ENCODE assay signal across 30 cellular contexts in the genomic region with DNA sequence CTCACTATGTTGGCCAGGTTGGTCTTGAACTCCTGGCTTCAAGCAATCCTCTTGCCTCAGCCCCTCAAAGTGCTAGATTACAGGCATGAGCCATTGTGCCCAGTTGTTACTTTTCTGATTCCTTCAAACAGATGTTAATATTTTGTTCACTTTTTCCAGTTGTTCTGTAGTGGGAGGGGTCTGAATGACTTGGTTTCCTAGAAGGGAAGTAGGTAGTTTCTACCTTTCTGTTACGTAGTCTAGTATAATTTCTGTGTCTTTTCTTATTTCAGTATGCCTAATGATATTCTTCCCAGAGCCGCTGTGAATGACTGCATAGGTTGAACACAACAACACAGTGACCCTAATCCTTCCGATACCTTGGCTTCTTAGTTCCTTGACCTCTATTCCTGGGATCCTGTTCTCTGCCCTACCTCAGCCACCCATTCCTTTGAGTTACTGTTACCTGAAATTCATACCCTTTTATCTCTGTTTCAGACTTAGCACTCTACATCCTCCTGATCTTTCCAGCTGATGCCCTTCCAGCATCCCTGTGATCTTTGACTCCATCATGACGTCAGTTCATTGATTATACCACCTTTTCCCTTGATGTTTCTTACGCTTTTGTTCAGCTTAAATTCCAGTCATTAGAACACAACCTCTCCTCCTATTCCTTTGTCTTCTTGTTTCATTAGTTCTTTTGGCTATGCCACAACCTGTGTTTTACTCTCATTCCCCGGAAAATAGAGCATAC. TPM values are rescaled to one million over a fixed set of nuclear protein-coding genes. Genes with fewer than 3 reads are reported as not detected.
DNase-seq lines count a peak whose midpoint lies in the region; ATAC-seq, FAIRE-seq and TF ChIP-seq lines count a peak whose summit lies in the region.
"Had no signal": no experiment of that assay in that cellular context is flagged by ENCODE, and none has a peak within 500 bp of the region (broad histone marks: within the 10 kb centered on the region; RNA-seq: fewer than 3 reads in every experiment).

No MANE protein-coding gene starts in this region.

- no peak overlapping the region for H3K4me3 ChIP-seq in PC-3 (ENCODE audit: low read length)
- H3K4me3 ChIP-seq in HepG2 (replicated peaks in 1 of 3; ENCODE audit: insufficient read depth in 1 of 3, low read depth in 2 of 3, low read length in 3 of 3): no peak overlapping the region
- H3K4me3 ChIP-seq: A549, right atrium auricular region, testis, vagina had no signal

- H3K27ac ChIP-seq in PC-3 (ENCODE audit: low read length): no peak overlapping the region
- H3K27ac ChIP-seq in HepG2 (ENCODE audit: extremely low read length, insufficient read depth, low read length): peak overlapping the region; percentile 37
- H3K27ac ChIP-seq: A549, parathyroid adenoma, right atrium auricular region, testis, vagina, WERI-Rb-1 had no signal

- H3K4me2 ChIP-seq in PC-3 (ENCODE audit: low read length) (no peak overlapping the region), HepG2 (ENCODE audit: low read depth, low read length) (no peak overlapping the region)
- H3K4me2 ChIP-seq: A549 had no signal

- BruUV-seq in PC-3 (replicated peaks; lab: Mats Ljungman, UMichigan) (TSS peak; percentile 1), HepG2 (replicated peaks; lab: Mats Ljungman, UMichigan) (no TSS peak)

- no peak for TF ChIP-seq EP300 in HepG2 (IDR thresholded peaks at IDR 0.05; ENCODE audit: low read depth in 2 of 2, low read length in 2 of 2)
- TF ChIP-seq EP300 in HepG2 (CRISPR knock-in tag; IDR thresholded peaks at IDR 0.05; ENCODE audit: borderline replicate concordance): no peak

- H3K4me1 Mint-ChIP-seq in activated T-cell treated with anti-CD3 and anti-CD28 coated beads, Interleukin-2, amount 50 U/mL, for 72 hours (ENCODE audit: low read depth): peaks cover 36% of the 10 kb centered on the region
- H3K4me1 Mint-ChIP-seq in stimulated activated naive B cell treated with anti-CD40 and anti-IgM and Interleukin-4, amounts not matched to agents 10 μg/mL and 1 μg/mL and 100 μg/mL, for 72 hours: peaks cover 42 to 62% of the 10 kb centered on the region in 2 donors

- in situ Hi-C loops in HepG2 (cut with HindIII; ENCODE audit: extremely low pct_ligation_motif_present, low pct_unique_long_range_greater_than_20kb): no loop called here

- H3K27me3 ChIP-seq in PC-3 (ENCODE audit: low read length) (no peaks in the 10 kb centered on the region), HepG2 (ENCODE audit: control insufficient read depth in 1 of 2, insufficient read depth in 2 of 2, low read length in 2 of 2) (no peaks in the 10 kb centered on the region)
- H3K27me3 ChIP-seq: right atrium auricular region, testis, vagina had no signal

- FAIRE-seq in HepG2 (lab: Jason Lieb, UNC): no peak
- FAIRE-seq: A549, H54, keratinocyte had no signal

- TF ChIP-seq POLR2A in HepG2 (IDR thresholded peaks at IDR 0.05; ENCODE audit: insufficient read depth in 1 of 2, low read depth in 2 of 2, low read length in 2 of 2): no peak

- POLR2A ChIA-PET in PC-3 (lab: Charles Lee; ENCODE audit: unreplicated experiment): no interaction called here
- POLR2A ChIA-PET in HepG2 (lab: Yijun Ruan, JAX): no interaction called here

- no peaks in the 10 kb centered on the region for H3K27me3 Mint-ChIP-seq in activated T-cell treated with anti-CD3 and anti-CD28 coated beads, Interleukin-2, amount 50 U/mL, for 72 hours (ENCODE audit: low read depth)
- H3K27me3 Mint-ChIP-seq in stimulated activated naive B cell treated with anti-CD40 and anti-IgM and Interleukin-4, amounts not matched to agents 10 μg/mL and 1 μg/mL and 100 μg/mL, for 72 hours: no peaks in the 10 kb centered on the region
- H3K27me3 Mint-ChIP-seq: brain had no signal

- DNase-seq in activated T-cell treated with anti-CD3 and anti-CD28 coated beads, Interleukin-2, amount 50 U/mL, for 72 hours: no peak
- DNase-seq in activated T-cell treated with anti-CD3 and anti-CD28 coated beads, Interleukin-2, amount 50 U/mL, for 48 hours: no peak
- DNase-seq in PC-3 (no peak), HepG2 (ENCODE audit: low spot score) (no peak), NCI-H1092 (lab: John Stamatoyannopoulos, UW) (no peak), NCI-H2107 (lab: John Stamatoyannopoulos, UW) (no peak), T-helper 1 cell (no peak)
- no peak for DNase-seq in stimulated activated naive B cell treated with anti-CD40 and anti-IgM and Interleukin-4, amounts not matched to agents 10 μg/mL and 1 μg/mL and 100 μg/mL, for 72 hours
- DNase-seq: activated CD4-positive, alpha-beta T cell treated with anti-CD3 and anti-CD28 coated beads, Interleukin-2, amount 50 U/mL, for 48 hours; activated CD8-positive, alpha-beta memory T cell treated with anti-CD3 and anti-CD28 coated beads, Interleukin-2, amount 50 U/mL, for 48 hours; activated effector memory CD4-positive, alpha-beta T cell treated with anti-CD3 and anti-CD28 coated beads, Interleukin-2, amount 50 U/mL, for 16 hours; IMR-90; NCI-H1694 treated with DMSO at 0.1 percent for 48 hours; NCI-H2171; NK-92 treated with Interleukin-12 subunit alpha and Interleukin-12 subunit beta, amount 100 ng/mL, for 24 hours; SIG-M5; stimulated activated CD4-positive, alpha-beta T cell treated with anti-CD3 and anti-CD28 coated beads, Interleukin-4, amount 100 ng/mL, for 24 hours; SW 1271; T1000; testis; WERI-Rb-1 had no signal

- H3K36me3 ChIP-seq in PC-3 (ENCODE audit: low read depth, low read length): peaks cover 6% of the 10 kb centered on the region; the same call in 1 of the 2 replicates
- peaks cover 0 to 12% of the 10 kb centered on the region in 2 experiments; a peak in 2 of 5 replicates for H3K36me3 ChIP-seq in HepG2 (replicated peaks in 1 of 2; ENCODE audit: control insufficient read depth in 1 of 2, insufficient read depth in 2 of 2, low read length in 2 of 2)
- H3K36me3 ChIP-seq: right atrium auricular region, vagina, WERI-Rb-1 had no signal

- H3K9me3 ChIP-seq in PC-3 (ENCODE audit: low read length) (no peaks in the 10 kb centered on the region), HepG2 (ENCODE audit: low read length) (no peaks in the 10 kb centered on the region)
- H3K9me3 ChIP-seq: A549, right atrium auricular region, testis, vagina had no signal

- H3K9me2 ChIP-seq in PC-3 (replicated peaks; ENCODE audit: low read length): no peaks in the 10 kb centered on the region

- H3K9ac ChIP-seq in PC-3 (ENCODE audit: low read length) (no peak overlapping the region), HepG2 (ENCODE audit: insufficient read depth, low read depth, low read length) (no peak overlapping the region)
- H3K9ac ChIP-seq: parathyroid adenoma had no signal

- no peaks in the 10 kb centered on the region for H3F3A ChIP-seq in PC-3 (ENCODE audit: low read length, unreplicated experiment)

- peak in 1 of 2 donors; percentile 65 for ATAC-seq in activated T-cell treated with anti-CD3 and anti-CD28 coated beads, Interleukin-2, amount 50 U/mL, for 72 hours (replicated peaks in 1 of 2)
- ATAC-seq in PC-3 (no peak), HepG2 (no peak; the same call in 2 of the 3 replicates)
- ATAC-seq in stimulated activated naive B cell treated with anti-CD40 and anti-IgM and Interleukin-4, amounts not matched to agents 10 μg/mL and 1 μg/mL and 100 μg/mL, for 72 hours (replicated peaks): peak; percentile 58 to 82
- ATAC-seq: A549; Panc1; stimulated activated effector memory CD8-positive, alpha-beta T cell treated with anti-CD3 and anti-CD28 coated beads, Interleukin-12 subunit alpha, Interleukin-12 subunit beta, amount 100 ng/mL, for 72 hours had no signal

- CTCF ChIA-PET in PC-3 (lab: Charles Lee): no interaction called here
- CTCF ChIA-PET in HepG2 (lab: Yijun Ruan, JAX; ENCODE audit: low intra/inter-chr PET ratio, low total read pairs): no interaction called here

- peak overlapping the region; percentile 25 for H3K27ac Mint-ChIP-seq in activated T-cell treated with anti-CD3 and anti-CD28 coated beads, Interleukin-2, amount 50 U/mL, for 72 hours
- H3K27ac Mint-ChIP-seq in stimulated activated naive B cell treated with anti-CD40 and anti-IgM and Interleukin-4, amounts not matched to agents 10 μg/mL and 1 μg/mL and 100 μg/mL, for 72 hours: peak overlapping the region; percentile 44
- H3K27ac Mint-ChIP-seq: stimulated activated effector memory CD8-positive, alpha-beta T cell treated with anti-CD3 and anti-CD28 coated beads, Interleukin-12 subunit alpha, Interleukin-12 subunit beta, amount 100 ng/mL, for 72 hours had no signal

- WGBS in HepG2 (ENCODE audit: low lambda C conversion rate): 79% methylated on average over 6 of the region's 6 CpGs

- peaks cover 0 to 2% of the 10 kb centered on the region in 2 donors for H3K36me3 Mint-ChIP-seq in activated T-cell treated with anti-CD3 and anti-CD28 coated beads, Interleukin-2, amount 50 U/mL, for 72 hours (ENCODE audit: insufficient read depth in 2 of 2)
- peaks cover 15 to 25% of the 10 kb centered on the region in 2 donors for H3K36me3 Mint-ChIP-seq in stimulated activated naive B cell treated with anti-CD40 and anti-IgM and Interleukin-4, amounts not matched to agents 10 μg/mL and 1 μg/mL and 100 μg/mL, for 72 hours
- H3K36me3 Mint-ChIP-seq: stimulated activated effector memory CD8-positive, alpha-beta T cell treated with anti-CD3 and anti-CD28 coated beads, Interleukin-12 subunit alpha, Interleukin-12 subunit beta, amount 100 ng/mL, for 72 hours had no signal

- intact Hi-C loops in PC-3 (cut with micrococcal nuclease): no loop called here
- intact Hi-C loops in HepG2 (cut with micrococcal nuclease; ENCODE audit: unreplicated experiment): no loop called here

- H3K79me2 ChIP-seq in PC-3 (ENCODE audit: low read length): peaks cover 96% of the 10 kb centered on the region
- peaks cover 82% of the 10 kb centered on the region for H3K79me2 ChIP-seq in HepG2 (ENCODE audit: insufficient read depth, low read length)

- peaks cover 68% of the 10 kb centered on the region for H4K20me1 ChIP-seq in PC-3 (ENCODE audit: low read length)
- H4K20me1 ChIP-seq in HepG2 (ENCODE audit: insufficient read depth, low read length): peaks cover 22% of the 10 kb centered on the region

- H3K4me1 ChIP-seq in PC-3 (ENCODE audit: insufficient read depth, low read length) (0 out of 2 replicates have a peak, but pooled peaks cover 2% of the 10 kb centered on the region), HepG2 (ENCODE audit: insufficient read depth, low read length) (peaks cover 44% of the 10 kb centered on the region)

- TF ChIP-seq CTCF in PC-3 (conservative IDR thresholded peaks at IDR 0.05; ENCODE audit: low read depth, low read length) (no peak), HepG2 (CRISPR knock-in tag; IDR thresholded peaks at IDR 0.05) (no peak)

- no peak overlapping the region for H2AFZ ChIP-seq in PC-3 (ENCODE audit: low read length)
- H2AFZ ChIP-seq in HepG2 (ENCODE audit: low read length): no peak overlapping the region
- H2AFZ ChIP-seq: parathyroid adenoma had no signal

- no peaks in the 10 kb centered on the region for H3K9me3 Mint-ChIP-seq in activated T-cell treated with anti-CD3 and anti-CD28 coated beads, Interleukin-2, amount 50 U/mL, for 72 hours
- peaks cover 0 to 2% of the 10 kb centered on the region in 2 donors for H3K9me3 Mint-ChIP-seq in stimulated activated naive B cell treated with anti-CD40 and anti-IgM and Interleukin-4, amounts not matched to agents 10 μg/mL and 1 μg/mL and 100 μg/mL, for 72 hours
- H3K9me3 Mint-ChIP-seq: stimulated activated effector memory CD8-positive, alpha-beta T cell treated with anti-CD3 and anti-CD28 coated beads, Interleukin-12 subunit alpha, Interleukin-12 subunit beta, amount 100 ng/mL, for 72 hours had no signal

- TF ChIP-seq RAD21 in HepG2 (CRISPR knock-in tag; IDR thresholded peaks at IDR 0.05): no peak

- H3K4me3 Mint-ChIP-seq in activated T-cell treated with anti-CD3 and anti-CD28 coated beads, Interleukin-2, amount 50 U/mL, for 72 hours: no peak overlapping the region
- H3K4me3 Mint-ChIP-seq in stimulated activated naive B cell treated with anti-CD40 and anti-IgM and Interleukin-4, amounts not matched to agents 10 μg/mL and 1 μg/mL and 100 μg/mL, for 72 hours: no peak overlapping the region
- H3K4me3 Mint-ChIP-seq: brain; stimulated activated effector memory CD8-positive, alpha-beta T cell treated with anti-CD3 and anti-CD28 coated beads, Interleukin-12 subunit alpha, Interleukin-12 subunit beta, amount 100 ng/mL, for 72 hours had no signal

RNA-seq across cellular contexts. Expression of gene RCOR1, which starts 33.3 kb away (rescaled TPM):
- total RNA-seq in activated T-cell treated with anti-CD3 and anti-CD28 coated beads, Interleukin-2, amount 50 U/mL, for 72 hours: 10 to 100 TPM; 19.5 to 21.3 TPM
- total RNA-seq in PC-3 (2014; rRNA removed): 22.2 and 23.4 TPM in 2 replicates
- 11.1 and 14.8 TPM in 2 replicates for total RNA-seq in HepG2 (2016; rRNA removed; fragmentation: Illumina TruSeq; extraction: Trizol)
- total RNA-seq in HepG2 (2016; cell fraction: cytosol; rRNA removed; fragmentation: Illumina TruSeq; extraction: Trizol; ENCODE audit: low read depth): 5.2 and 6.2 TPM in 2 replicates
- total RNA-seq in HepG2 (2016; cell fraction: insoluble cytoplasmic fraction; rRNA removed; fragmentation: Illumina TruSeq; extraction: Trizol): 10.9 and 13.8 TPM in 2 replicates
- 6.6 and 7.2 TPM in 2 replicates for total RNA-seq in HepG2 (2016; cell fraction: membrane; rRNA removed; fragmentation: Illumina TruSeq; extraction: Trizol)
- 15.7 and 18.1 TPM in 2 replicates for total RNA-seq in HepG2 (2016; cell fraction: nucleus; rRNA removed; fragmentation: Illumina TruSeq; extraction: Trizol)
- polyA plus RNA-seq in HepG2 (2011; rRNA removed): 10.2 and 10.5 TPM in 2 replicates
- 5.8 and 9.2 TPM in 2 replicates for polyA plus RNA-seq in HepG2 (2011; cell fraction: cytosol; rRNA removed)
- 7.8 and 8.1 TPM in 2 replicates for polyA plus RNA-seq in HepG2 (2011; cell fraction: nucleus; rRNA removed)
- polyA plus RNA-seq in HepG2 (2012): 12.0 and 12.1 TPM in 2 replicates
- 0.57 and 0.69 TPM in 2 replicates for polyA plus RNA-seq in HepG2 (2016; cell fraction: cytosol; fragmentation: Illumina TruSeq; extraction: Trizol; ENCODE audit: low read depth)
- 14.2 and 16.0 TPM in 2 replicates for polyA plus RNA-seq in HepG2 (2016; cell fraction: insoluble cytoplasmic fraction; fragmentation: Illumina TruSeq; extraction: Trizol; ENCODE audit: low read depth)
- 1.9 and 2.5 TPM in 2 replicates for polyA plus RNA-seq in HepG2 (2016; cell fraction: membrane; fragmentation: Illumina TruSeq; extraction: Trizol; ENCODE audit: low read depth)
- polyA plus RNA-seq in HepG2 (2016; cell fraction: nucleus; fragmentation: Illumina TruSeq; extraction: Trizol; ENCODE audit: insufficient read depth, low read depth): 19.9 and 20.7 TPM in 2 replicates
- polyA minus RNA-seq in HepG2 (2011; rRNA and poly(A)+ RNA removed; ENCODE audit: low replicate concordance): 15.4 and 22.7 TPM in 2 replicates
- polyA minus RNA-seq in HepG2 (2011; cell fraction: cytosol; rRNA and poly(A)+ RNA removed): 11.9 and 12.5 TPM in 2 replicates
- polyA minus RNA-seq in HepG2 (2011; cell fraction: nucleus; rRNA and poly(A)+ RNA removed): 25.1 TPM in 2 replicates

Comparison
In these comparisons a context has a peak if more than half of its experiments do, and no peak if none do; other contexts are left out.
1. ATAC-seq: peak in stimulated activated naive B cell treated with anti-CD40 and anti-IgM and Interleukin-4, amounts not matched to agents 10 μg/mL and 1 μg/mL and 100 μg/mL, for 72 hours (2 of 2); none in PC-3 (single experiment) and HepG2 (single experiment).